Comparison of ENCODE assay signal across 1 cellular context in the genomic region with DNA sequence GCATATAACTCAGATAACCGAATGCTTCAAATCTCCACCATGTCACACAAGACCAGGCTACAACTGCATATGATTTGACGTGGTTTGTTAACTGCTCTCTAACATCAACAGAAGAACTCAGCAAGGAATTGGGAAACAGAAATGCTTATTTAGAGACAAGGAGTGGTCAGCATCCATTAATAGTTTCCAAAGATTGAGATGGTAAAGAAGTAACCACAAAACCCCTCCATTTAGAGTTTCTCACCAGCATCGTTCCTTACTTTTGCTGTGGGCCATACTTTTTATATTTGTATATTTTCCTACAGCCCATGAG.
TF ChIP-seq lines count a peak whose summit lies in the region.

No MANE protein-coding gene starts in this region.

TF ChIP-seq in SK-N-SH, 30 proteins besides CTCF, POLR2A, EP300 and RAD21 (continued from another document):
- TF ChIP-seq, protein P1, sequence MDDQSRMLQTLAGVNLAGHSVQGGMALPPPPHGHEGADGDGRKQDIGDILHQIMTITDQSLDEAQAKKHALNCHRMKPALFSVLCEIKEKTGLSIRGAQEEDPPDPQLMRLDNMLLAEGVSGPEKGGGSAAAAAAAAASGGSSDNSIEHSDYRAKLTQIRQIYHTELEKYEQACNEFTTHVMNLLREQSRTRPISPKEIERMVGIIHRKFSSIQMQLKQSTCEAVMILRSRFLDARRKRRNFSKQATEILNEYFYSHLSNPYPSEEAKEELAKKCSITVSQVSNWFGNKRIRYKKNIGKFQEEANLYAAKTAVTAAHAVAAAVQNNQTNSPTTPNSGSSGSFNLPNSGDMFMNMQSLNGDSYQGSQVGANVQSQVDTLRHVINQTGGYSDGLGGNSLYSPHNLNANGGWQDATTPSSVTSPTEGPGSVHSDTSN (IDR thresholded peaks at IDR 0.05), result no peak
- TF ChIP-seq TEAD4 (IDR thresholded peaks at IDR 0.05; ENCODE audit: borderline replicate concordance, insufficient read depth) (no peak), FOSL2 (IDR thresholded peaks at IDR 0.05; ENCODE audit: borderline replicate concordance, low read depth) (no peak)
- TF ChIP-seq, protein P2, sequence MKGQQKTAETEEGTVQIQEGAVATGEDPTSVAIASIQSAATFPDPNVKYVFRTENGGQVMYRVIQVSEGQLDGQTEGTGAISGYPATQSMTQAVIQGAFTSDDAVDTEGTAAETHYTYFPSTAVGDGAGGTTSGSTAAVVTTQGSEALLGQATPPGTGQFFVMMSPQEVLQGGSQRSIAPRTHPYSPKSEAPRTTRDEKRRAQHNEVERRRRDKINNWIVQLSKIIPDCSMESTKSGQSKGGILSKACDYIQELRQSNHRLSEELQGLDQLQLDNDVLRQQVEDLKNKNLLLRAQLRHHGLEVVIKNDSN (IDR thresholded peaks at IDR 0.05; ENCODE audit: borderline replicate concordance, low read depth), result no peak
